In genomic region chr2:241659150-241659739, GRCh38 we compare ENCODE assay signal across 8 cellular contexts. TPM values are rescaled to one million over a fixed set of nuclear protein-coding genes. Genes with fewer than 3 reads are reported as not detected.
DNase-seq lines count a peak whose midpoint lies in the region; ATAC-seq and TF ChIP-seq lines count a peak whose summit lies in the region.

No MANE protein-coding gene starts in this region.

- no peaks in the 10 kb centered on the region for H3K9me3 ChIP-seq in CD4-positive, alpha-beta T cell (ENCODE audit: control insufficient read depth, low read length)
- H3K9me3 ChIP-seq in body of pancreas: no peaks in the 10 kb centered on the region

- H3K27ac Mint-ChIP-seq in CD4-positive, alpha-beta T cell: no peak overlapping the region

- POLR2A ChIA-PET in CD4-positive, alpha-beta T cell (lab: Charles Lee): no interaction called here

- peaks cover 68% of the 10 kb centered on the region for H3K36me3 Mint-ChIP-seq in CD4-positive, alpha-beta T cell (ENCODE audit: low read depth)

- no peaks in the 10 kb centered on the region for H3K9me3 Mint-ChIP-seq in CD4-positive, alpha-beta T cell

- H3K27me3 ChIP-seq in CD4-positive, alpha-beta T cell (ENCODE audit: control insufficient read depth, insufficient read depth, low read length): no peaks in the 10 kb centered on the region
- no peaks in the 10 kb centered on the region for H3K27me3 ChIP-seq in HL-60 (ENCODE audit: insufficient read depth, poor library complexity, severe bottlenecking)
- H3K27me3 ChIP-seq in body of pancreas: no peaks in the 10 kb centered on the region

- H3K4me3 ChIP-seq in HL-60 (replicated peaks; ENCODE audit: insufficient read depth, low read length) (no peak overlapping the region), body of pancreas (no peak overlapping the region)

- H3K36me3 ChIP-seq in body of pancreas (replicated peaks in 1 of 2; ENCODE audit: insufficient read depth in 1 of 2, low read depth in 2 of 2): peaks cover 3 to 9% of the 10 kb centered on the region in 2 donors

- CTCF ChIA-PET in CD4-positive, alpha-beta T cell (lab: Charles Lee): no interaction called here

- intact Hi-C loops in CD4-positive, alpha-beta T cell (cut with DNase I, micrococcal nuclease): loop anchor here in 1 of 2 experiments (2.0 kb wide), 1 partner anchor 806 kb away; no protein-coding TSS in a partner anchor
- intact Hi-C loops in body of pancreas (cut with DNase I): no loop called here

- H3K27me3 Mint-ChIP-seq in CD4-positive, alpha-beta T cell: no peaks in the 10 kb centered on the region

- peak in 4 of 10 experiments; percentile 11 to 37 (median 25) for DNase-seq in CD4-positive, alpha-beta T cell
- DNase-seq in HL-60 (ENCODE audit: low read depth in 1 of 2, low spot score in 1 of 2): peak in 1 of 2 experiments; percentile 68
- DNase-seq in RPMI7951 (ENCODE audit: low read depth): peak; percentile 67
- DNase-seq in body of pancreas: peak; percentile 50 to 68 (median 66)
- peak; percentile 81 for DNase-seq in islet precursor cell
- peak; percentile 36 for DNase-seq in stimulated activated CD4-positive, alpha-beta T cell treated with anti-CD3 and anti-CD28 coated beads, Interleukin-1b, Interleukin-23, amount 100 ng/mL, for 48 hours
- DNase-seq in GOT3 (lab: John Stamatoyannopoulos, UW): no peak

- H3K4me1 Mint-ChIP-seq in CD4-positive, alpha-beta T cell (ENCODE audit: low read depth): no peaks in the 10 kb centered on the region

- H3K4me1 ChIP-seq in body of pancreas: peaks cover 23% of the 10 kb centered on the region

- ATAC-seq in CD4-positive, alpha-beta T cell (ENCODE audit: poor library complexity): peak; percentile 51
- ATAC-seq in body of pancreas (peak; percentile 49), GM19035 (IDR thresholded peaks at IDR 0.05; ENCODE audit: unreplicated experiment) (no peak)

- no peak overlapping the region for H3K4me3 Mint-ChIP-seq in CD4-positive, alpha-beta T cell

- WGBS in body of pancreas, 2 donors: 61 to 76% methylated on average over 20 to 26 of the region's 26 CpGs

- no peak overlapping the region for H3K27ac ChIP-seq in CD4-positive, alpha-beta T cell (ENCODE audit: low read depth, low read length)
- H3K27ac ChIP-seq in HL-60 (replicated peaks) (no peak overlapping the region), body of pancreas (peak overlapping the region in 2 of 4 donors; percentile 4 to 66)

- TF ChIP-seq CTCF in CD4-positive, alpha-beta T cell (IDR thresholded peaks at IDR 0.05): peak; percentile 25
- TF ChIP-seq CTCF in HL-60 (IDR thresholded peaks at IDR 0.05; ENCODE audit: insufficient read depth, low read length) (peak; percentile 33), body of pancreas (IDR thresholded peaks at IDR 0.05) (peak; percentile 17 to 60 (median 51))

- TF ChIP-seq POLR2A in body of pancreas (IDR thresholded peaks at IDR 0.05): no peak

RNA-seq across cellular contexts. Expression of gene ATG4B, which starts 21.8 kb away (rescaled TPM):
- total RNA-seq in CD4-positive, alpha-beta T cell: 10 to 100 TPM; 86.5 to 89.4 TPM
- total RNA-seq in RPMI7951 (2014; rRNA removed; shearing (Covaris generic)): 66.2 and 79.8 TPM in 2 replicates
- total RNA-seq in body of pancreas: 10 to 100 TPM; 27.5 to 54.4 TPM

RNA-seq across cellular contexts. Expression of gene THAP4, which starts 22.3 kb away (rescaled TPM):
- 10 to 100 TPM; 27.5 to 31.4 TPM for total RNA-seq in CD4-positive, alpha-beta T cell
- total RNA-seq in RPMI7951 (2014; rRNA removed; shearing (Covaris generic)): 33.0 and 33.5 TPM in 2 replicates
- 10 to 100 TPM; 44.4 to 59.0 TPM for total RNA-seq in body of pancreas

RNA-seq across cellular contexts. Expression of gene DTYMK, which starts 27.4 kb away (rescaled TPM):
- 1 to 10 TPM; 4.8 to 6.0 TPM for total RNA-seq in CD4-positive, alpha-beta T cell
- total RNA-seq in RPMI7951 (2014; rRNA removed; shearing (Covaris generic)): 155 and 173 TPM in 2 replicates
- 10 to 100 TPM in 1 of 2 donors, 1 to 10 TPM in 1; 5.7 to 12.5 TPM for total RNA-seq in body of pancreas

RNA-seq across cellular contexts. Expression of gene ING5, which starts 42.6 kb away (rescaled TPM):
- total RNA-seq in CD4-positive, alpha-beta T cell: 10 to 100 TPM; 51.2 to 51.3 TPM
- total RNA-seq in RPMI7951 (2014; rRNA removed; shearing (Covaris generic)): 10.7 and 24.9 TPM in 2 replicates
- total RNA-seq in body of pancreas: 10 to 100 TPM; 28.5 to 89.0 TPM

Comparison
In these comparisons a context has a peak if more than half of its experiments do, and no peak if none do; other contexts are left out.
1. RNA of gene DTYMK, which starts 27.4 kb away (total RNA-seq): 155 to 173 TPM in RPMI7951; 5.7 to 12.5 TPM in body of pancreas and 4.8 to 6.0 TPM in CD4-positive, alpha-beta T cell; every median in the first group is over 10 times any median in the second.
2. Peak in every context shown above with its lines, with median percentiles within 50 percentile points of each other: CTCF ChIP-seq.